ENCODE assay signal across 11 cellular contexts in the genomic region with DNA sequence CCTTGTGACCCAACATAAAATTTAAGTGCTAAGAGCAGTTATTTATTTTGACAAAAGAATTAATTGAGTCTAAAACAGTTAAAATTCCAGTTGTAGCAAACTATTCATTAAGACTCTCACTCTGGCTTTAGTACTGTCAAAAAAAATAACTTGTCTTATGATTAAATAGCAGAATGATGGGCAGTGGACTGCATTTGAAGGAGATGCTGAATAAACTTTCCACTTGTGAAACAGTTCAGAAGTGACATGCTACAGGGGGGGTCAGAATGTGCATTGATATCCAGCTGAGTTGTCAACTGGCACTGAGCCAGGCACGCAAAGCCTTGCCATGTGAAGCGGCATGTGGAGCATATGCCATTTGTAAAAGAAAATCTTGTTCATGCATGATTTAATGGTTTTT.
A peak's percentile ranks its signal among the peaks of the same experiment; 100 is the strongest.
DNase-seq lines count a peak whose midpoint lies in the region; TF ChIP-seq lines count a peak whose summit lies in the region.
"Had no signal": no experiment of that assay in that cellular context is flagged by ENCODE, and none has a peak within 500 bp of the region (broad histone marks: within the 10 kb centered on the region; RNA-seq: fewer than 3 reads in every experiment).

No MANE protein-coding gene starts in this region.

- H3K4me1 ChIP-seq in HUES64 (ENCODE audit: insufficient read depth, low read length) (peaks cover 24% of the 10 kb centered on the region), SJCRH30 (peaks cover 8% of the 10 kb centered on the region; the same call in 1 of the 2 replicates)
- H3K4me1 ChIP-seq: esophagus muscularis mucosa, parathyroid adenoma had no signal

- H3K27me3 ChIP-seq in HUES64 (ENCODE audit: insufficient read depth, low read length) (no peaks in the 10 kb centered on the region), SJCRH30 (no peaks in the 10 kb centered on the region)
- H3K27me3 ChIP-seq: esophagus muscularis mucosa had no signal

- intact Hi-C loops in head of caudate nucleus (cut with DNase I): no loop called here

- H3K9ac ChIP-seq in HUES64 (ENCODE audit: low read depth, low read length): no peak overlapping the region
- H3K9ac ChIP-seq: parathyroid adenoma had no signal

- H3K9me3 ChIP-seq in HUES64 (ENCODE audit: insufficient read depth, low read depth, low read length): no peaks in the 10 kb centered on the region
- H3K9me3 ChIP-seq in SJCRH30 (replicated peaks): no peaks in the 10 kb centered on the region
- H3K9me3 ChIP-seq: esophagus muscularis mucosa, thoracic aorta had no signal

- DNase-seq in AG09309 (ENCODE audit: low read depth): peak; percentile 45
- peak; percentile 30 to 51 for DNase-seq in SJCRH30
- peak in 26 of 42 donors; percentile 6 to 76 (median 28) for DNase-seq in head of caudate nucleus
- no peak for DNase-seq in NCI-H1436 (lab: John Stamatoyannopoulos, UW)
- no peak for DNase-seq in NCI-H128 (lab: John Stamatoyannopoulos, UW; ENCODE audit: unreplicated experiment)
- DNase-seq in DMS53 (lab: John Stamatoyannopoulos, UW): no peak
- no peak for DNase-seq in NCI-H2107 (lab: John Stamatoyannopoulos, UW)

- no peak overlapping the region for H3K4me3 ChIP-seq in AG09309 (ENCODE audit: control insufficient read depth, low read depth, low read length)
- H3K4me3 ChIP-seq in HUES64 (ENCODE audit: low read length): no peak overlapping the region
- H3K4me3 ChIP-seq in SJCRH30: no peak overlapping the region
- H3K4me3 ChIP-seq: esophagus muscularis mucosa, thoracic aorta had no signal

- no peaks in the 10 kb centered on the region for H3K36me3 ChIP-seq in HUES64 (ENCODE audit: insufficient read depth, low read length)
- peaks cover 3% of the 10 kb centered on the region; the same call in 1 of the 2 replicates for H3K36me3 ChIP-seq in SJCRH30

- H3K27ac ChIP-seq in HUES64 (ENCODE audit: low read depth, low read length): peak overlapping the region; percentile 47; the same call in 1 of the 2 replicates
- H3K27ac ChIP-seq in SJCRH30: no peak overlapping the region
- H3K27ac ChIP-seq: esophagus muscularis mucosa, parathyroid adenoma, thoracic aorta had no signal

- no peak for TF ChIP-seq CTCF in AG09309 (IDR thresholded peaks at IDR 0.05; ENCODE audit: control insufficient read depth, insufficient read depth, low read depth, low read length, missing control alignments)

- WGBS in HUES64: 88% methylated on average over 2 of the region's 2 CpGs

Comparison
In these comparisons a context has a peak if more than half of its experiments do, and no peak if none do; other contexts are left out.
1. DNase-seq: peak in AG09309 (single experiment), SJCRH30 (2 of 2) and head of caudate nucleus (26 of 42); none in NCI-H1436 (single experiment), NCI-H128 (single experiment), DMS53 (single experiment) and NCI-H2107 (single experiment).